Comparison of ENCODE assay signal across 15 cellular contexts in the genomic region with DNA sequence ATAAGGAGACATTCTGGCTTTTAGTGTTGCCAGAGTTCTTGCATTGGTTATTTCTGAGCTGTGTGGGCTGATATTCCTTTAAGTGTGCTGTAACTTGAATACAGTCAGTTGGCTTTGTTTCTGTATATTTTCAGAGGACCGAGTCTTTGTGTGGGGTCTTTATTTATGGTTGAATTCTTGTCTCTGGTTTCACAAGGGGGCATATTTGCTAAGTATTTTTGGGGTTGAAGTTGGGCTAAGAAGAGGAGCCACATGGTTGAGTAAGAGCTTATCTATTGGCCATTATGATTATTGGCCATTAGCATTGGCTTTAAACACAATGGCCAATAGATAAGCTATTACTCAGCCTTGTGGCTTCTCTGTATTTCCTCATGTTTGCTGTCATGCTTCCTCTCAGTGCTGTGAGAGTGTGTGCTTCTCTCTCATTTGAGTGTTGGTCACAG. TPM values are rescaled to one million over a fixed set of nuclear protein-coding genes. Genes with fewer than 3 reads are reported as not detected.
DNase-seq lines count a peak whose midpoint lies in the region; ATAC-seq and TF ChIP-seq lines count a peak whose summit lies in the region.
"Had no signal": no experiment of that assay in that cellular context is flagged by ENCODE, and none has a peak within 500 bp of the region (broad histone marks: within the 10 kb centered on the region; RNA-seq: fewer than 3 reads in every experiment).

No MANE protein-coding gene starts in this region.

- no peak overlapping the region for H3K14ac ChIP-seq in IMR-90 (replicated peaks; ENCODE audit: low read depth, low read length)

- dilution Hi-C loops in IMR-90 (cut with HindIII; ENCODE audit: low sequenced_read_pairs, unreplicated experiment) = no loop called here

- no peak overlapping the region for H2BK5ac ChIP-seq in IMR-90 (ENCODE audit: low read depth, low read length, poor library complexity, severe bottlenecking)

- H3K27me3 ChIP-seq in IMR-90 (ENCODE audit: control insufficient read depth, insufficient read depth, low read length) = no peaks in the 10 kb centered on the region
- H3K27me3 ChIP-seq in brain microvascular endothelial cell (replicated peaks) = no peaks in the 10 kb centered on the region

- CTCF ChIA-PET in IMR-90 (lab: Yijun Ruan, JAX) = interaction anchor here (1.1 kb wide), 1 partner anchor 94 kb away, joined by 4 read pairs; no protein-coding TSS in a partner anchor

- no peak overlapping the region for H3K4ac ChIP-seq in IMR-90 (ENCODE audit: low read depth, low read length)

- no peak for TF ChIP-seq CTCF in IMR-90 (conservative IDR thresholded peaks at IDR 0.05; ENCODE audit: low read depth, low read length)
- no peak for TF ChIP-seq CTCF in brain microvascular endothelial cell (IDR thresholded peaks at IDR 0.05; ENCODE audit: low read depth, low read length, missing control alignments)

- no TSS peak for BruUV-seq in IMR-90 (replicated peaks; lab: Mats Ljungman, UMichigan)

- H2AK9ac ChIP-seq in IMR-90 (replicated peaks; ENCODE audit: low read depth, low read length, poor library complexity) = no peak overlapping the region

- H3K56ac ChIP-seq in IMR-90 (ENCODE audit: extremely low read depth, insufficient read depth, low read length) = no peak overlapping the region

- no peak overlapping the region for H3K4me2 ChIP-seq in IMR-90 (ENCODE audit: low read depth, low read length)
- H3K4me2 ChIP-seq: SK-N-SH had no signal

- no peak overlapping the region for H4K5ac ChIP-seq in IMR-90 (ENCODE audit: low read depth, low read length)

- no peaks in the 10 kb centered on the region for H3K9me1 ChIP-seq in IMR-90 (ENCODE audit: insufficient read depth, low read length)

- no peak overlapping the region for H4K8ac ChIP-seq in IMR-90 (ENCODE audit: low read depth in 2 of 2, low read length in 2 of 2)

- H3K9me3 ChIP-seq in IMR-90 (ENCODE audit: control insufficient read depth, insufficient read depth, low read length) = no peaks in the 10 kb centered on the region; the same call in 1 of the 2 replicates
- H3K9me3 ChIP-seq: SK-N-SH had no signal

- no peaks in the 10 kb centered on the region for H4K20me1 ChIP-seq in IMR-90 (ENCODE audit: insufficient read depth, low read length)

- H3K4me1 ChIP-seq in IMR-90 (ENCODE audit: control insufficient read depth, insufficient read depth, low read length) = no peaks in the 10 kb centered on the region

- no peak overlapping the region for H2AK5ac ChIP-seq in IMR-90 (ENCODE audit: low read depth, low read length)

- DNase-seq in IMR-90 (peak; percentile 12), MV-4-11 (lab: John Stamatoyannopoulos, UW) (peak; percentile 75), brain microvascular endothelial cell (peak; percentile 43), kidney tubule cell (ENCODE audit: low spot score) (peak; percentile 68), activated T-cell treated with anti-CD3 and anti-CD28 coated beads for 4 hours (no peak)
- no peak for DNase-seq in central memory CD4-positive, alpha-beta T cell
- DNase-seq: ACHN, AML-193, Karpas-422, NCI-H1436 treated with DMSO at 0.1 percent for 48 hours, NCI-H2029 treated with DMSO at 0.1 percent for 48 hours, SHP77, SK-N-SH had no signal

- TF ChIP-seq POLR2A in IMR-90 (IDR thresholded peaks at IDR 0.05; ENCODE audit: low read depth, low read length) = no peak

- in situ Hi-C loops in IMR-90 (cut with MboI; ENCODE audit: low sequenced_read_pairs) = no loop called here
- in situ Hi-C loops in brain microvascular endothelial cell (cut with HindIII; ENCODE audit: low pct_ligation_motif_present, low sequenced_read_pairs) = no loop called here

- peak overlapping the region; percentile 15 for H2AFZ ChIP-seq in IMR-90 (replicated peaks; ENCODE audit: low read length, poor library complexity)

- H3K36me3 ChIP-seq in IMR-90 (ENCODE audit: control insufficient read depth, insufficient read depth, low read length) (no peaks in the 10 kb centered on the region), brain microvascular endothelial cell (replicated peaks) (no peaks in the 10 kb centered on the region)

- H4K91ac ChIP-seq in IMR-90 (ENCODE audit: insufficient read depth, low read depth, low read length) = no peak overlapping the region

- no peak overlapping the region for H2BK120ac ChIP-seq in IMR-90 (ENCODE audit: low read depth, low read length)

- H3K18ac ChIP-seq in IMR-90 (ENCODE audit: low read depth, low read length) = no peak overlapping the region

- intact Hi-C loops in IMR-90 (cut with micrococcal nuclease) = no loop called here

- H3K79me1 ChIP-seq in IMR-90 (ENCODE audit: low read depth in 1 of 2, low read length in 2 of 2) = no peaks in the 10 kb centered on the region

- no peak for TF ChIP-seq RAD21 in IMR-90 (IDR thresholded peaks at IDR 0.05; ENCODE audit: low read length)

- no peak overlapping the region for H3K9ac ChIP-seq in IMR-90 (ENCODE audit: low read depth, low read length)
- H3K9ac ChIP-seq: SK-N-SH had no signal

- POLR2A ChIA-PET in IMR-90 (lab: Charles Lee; ENCODE audit: unreplicated experiment) = no interaction called here

- no CpG with 5 or more reads among the region's 1 CpG for WGBS in IMR-90 (ENCODE audit: extremely low coverage in 2 of 2, insufficient read length in 1 of 2), 2 experiments

- ATAC-seq in IMR-90 (ENCODE audit: low read depth) = no peak
- ATAC-seq in HG02678 (IDR thresholded peaks at IDR 0.05; ENCODE audit: unreplicated experiment) = no peak
- ATAC-seq: Panc1 had no signal

- H2BK15ac ChIP-seq in IMR-90 (ENCODE audit: low read depth, low read length) = no peak overlapping the region

- H3K27ac ChIP-seq in IMR-90 (ENCODE audit: insufficient read depth, low read length) (no peak overlapping the region), brain microvascular endothelial cell (no peak overlapping the region)

- H2BK20ac ChIP-seq in IMR-90 (ENCODE audit: low read depth, low read length) = no peak overlapping the region

- no peak overlapping the region for H3K4me3 ChIP-seq in IMR-90 (ENCODE audit: insufficient read depth, low read depth, low read length)
- no peak overlapping the region for H3K4me3 ChIP-seq in brain microvascular endothelial cell (ENCODE audit: low read depth, low read length)

- H3K23ac ChIP-seq in IMR-90 (ENCODE audit: low read depth, low read length) = no peak overlapping the region

TF ChIP-seq in IMR-90, 13 proteins besides CTCF, POLR2A, EP300 and RAD21:
- TF ChIP-seq FOS (IDR thresholded peaks at IDR 0.05; ENCODE audit: low read depth, low read length) (no peak), CEBPB (IDR thresholded peaks at IDR 0.05; ENCODE audit: low read depth, low read length) (no peak), BHLHE40 (IDR thresholded peaks at IDR 0.05; ENCODE audit: low read depth, low read length) (no peak)
- TF ChIP-seq, protein P1, sequence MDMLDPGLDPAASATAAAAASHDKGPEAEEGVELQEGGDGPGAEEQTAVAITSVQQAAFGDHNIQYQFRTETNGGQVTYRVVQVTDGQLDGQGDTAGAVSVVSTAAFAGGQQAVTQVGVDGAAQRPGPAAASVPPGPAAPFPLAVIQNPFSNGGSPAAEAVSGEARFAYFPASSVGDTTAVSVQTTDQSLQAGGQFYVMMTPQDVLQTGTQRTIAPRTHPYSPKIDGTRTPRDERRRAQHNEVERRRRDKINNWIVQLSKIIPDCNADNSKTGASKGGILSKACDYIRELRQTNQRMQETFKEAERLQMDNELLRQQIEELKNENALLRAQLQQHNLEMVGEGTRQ (IDR thresholded peaks at IDR 0.05; ENCODE audit: low read depth, low read length) = no peak

RNA-seq across cellular contexts. Expression of a gene that starts 26.3 kb away (rescaled TPM):
- total RNA-seq in IMR-90 (2012; rRNA removed) = 5.4 and 8.6 TPM in 2 replicates
- 1.1 and 1.7 TPM in 2 replicates for polyA plus RNA-seq in IMR-90 (2012; rRNA removed)
- 0.24 and 0.25 TPM in 2 replicates for polyA plus RNA-seq in IMR-90 (2012; cell fraction: cytosol; rRNA removed)
- 0.21 and 2.1 TPM in 2 replicates for polyA plus RNA-seq in IMR-90 (2012; cell fraction: nucleus; rRNA removed; ENCODE audit: low replicate concordance)

Comparison
In these comparisons a context has a peak if more than half of its experiments do, and no peak if none do; other contexts are left out.
1. DNase-seq: peak in IMR-90 (single experiment), MV-4-11 (single experiment), brain microvascular endothelial cell (single experiment) and kidney tubule cell (single experiment); none in activated T-cell treated with anti-CD3 and anti-CD28 coated beads for 4 hours (single experiment) and central memory CD4-positive, alpha-beta T cell (single experiment).